8 cellular contexts compared by ENCODE assay signal in the genomic region with DNA sequence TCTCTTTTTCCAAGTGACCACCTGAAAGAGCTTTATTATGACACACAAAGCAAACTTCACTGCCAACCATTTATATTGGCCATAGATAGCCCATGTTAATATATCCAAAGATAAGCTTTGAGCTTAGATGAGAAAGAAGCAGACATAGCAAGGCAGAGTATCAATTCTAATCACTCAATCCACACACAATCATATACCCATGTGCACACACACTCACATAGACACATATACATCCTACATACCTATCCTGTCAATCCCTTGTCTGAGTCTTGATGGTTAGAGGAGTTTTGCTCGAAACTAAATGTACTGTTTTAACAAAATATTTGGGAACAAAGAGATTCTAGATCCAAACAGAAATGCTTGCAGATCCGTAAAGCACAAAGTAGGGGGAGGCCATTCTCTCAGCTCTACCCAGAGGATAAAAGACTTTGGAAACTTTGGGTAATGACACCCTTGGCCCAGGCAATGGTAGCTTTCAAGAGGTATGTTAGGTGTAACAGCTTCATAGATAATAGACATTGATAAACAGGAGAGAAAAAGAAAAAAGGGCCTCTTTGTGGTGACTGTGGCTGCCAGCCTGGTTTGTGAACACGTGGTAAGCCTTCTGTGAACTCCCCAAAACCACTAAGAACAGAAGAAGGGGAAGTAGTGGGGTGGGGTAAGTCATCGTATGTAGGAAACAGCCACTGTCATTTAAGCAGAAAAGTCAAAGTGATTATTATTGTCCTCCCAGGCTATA.
DNase-seq lines count a peak whose midpoint lies in the region; ATAC-seq and TF ChIP-seq lines count a peak whose summit lies in the region.

No MANE protein-coding gene starts in this region.

- ATAC-seq in GM19023 (IDR thresholded peaks at IDR 0.05; ENCODE audit: unreplicated experiment) = peak; percentile 94
- ATAC-seq in HG03025 (IDR thresholded peaks at IDR 0.05; ENCODE audit: low FRiP score, unreplicated experiment) = peak; percentile 97

- no peaks in the 10 kb centered on the region for H3K36me3 Mint-ChIP-seq in T-helper 1 cell treated with Interleukin-12 subunit alpha and Interleukin-12 subunit beta and Interleukin-4 antibody, amounts not matched to agents 30 μg/mL and 1 μg/mL, for 36 hours (ENCODE audit: low read depth)
- H3K36me3 Mint-ChIP-seq in immature natural killer cell (peaks cover 0 to 3% (median 3%) of the 10 kb centered on the region in 3 donors), glutamatergic neuron (ENCODE audit: unreplicated experiment) (no peaks in the 10 kb centered on the region)

- H3K9me3 Mint-ChIP-seq in T-helper 1 cell treated with Interleukin-12 subunit alpha and Interleukin-12 subunit beta and Interleukin-4 antibody, amounts not matched to agents 30 μg/mL and 1 μg/mL, for 36 hours = peaks cover 15% of the 10 kb centered on the region
- peaks cover 0 to 2% (median 0%) of the 10 kb centered on the region in 6 donors for H3K9me3 Mint-ChIP-seq in immature natural killer cell
- no peaks in the 10 kb centered on the region for H3K9me3 Mint-ChIP-seq in glutamatergic neuron (ENCODE audit: unreplicated experiment)

- no peak for TF ChIP-seq CTCF in glutamatergic neuron (IDR thresholded peaks at IDR 0.05; ENCODE audit: partially characterized antibody, unreplicated experiment)

- H3K4me1 Mint-ChIP-seq in T-helper 1 cell treated with Interleukin-12 subunit alpha and Interleukin-12 subunit beta and Interleukin-4 antibody, amounts not matched to agents 30 μg/mL and 1 μg/mL, for 36 hours (ENCODE audit: low read depth) = peaks cover 20% of the 10 kb centered on the region
- H3K4me1 Mint-ChIP-seq in immature natural killer cell (peaks cover 27 to 30% of the 10 kb centered on the region in 2 donors), glutamatergic neuron (ENCODE audit: low read depth, unreplicated experiment) (peaks cover 3% of the 10 kb centered on the region)

- peak overlapping the region; percentile 45 for H3K27ac Mint-ChIP-seq in T-helper 1 cell treated with Interleukin-12 subunit alpha and Interleukin-12 subunit beta and Interleukin-4 antibody, amounts not matched to agents 30 μg/mL and 1 μg/mL, for 36 hours
- H3K27ac Mint-ChIP-seq in immature natural killer cell (peak overlapping the region; percentile 11 to 69 (median 53)), glutamatergic neuron (ENCODE audit: unreplicated experiment) (no peak overlapping the region)

- H3K27me3 Mint-ChIP-seq in T-helper 1 cell treated with Interleukin-12 subunit alpha and Interleukin-12 subunit beta and Interleukin-4 antibody, amounts not matched to agents 30 μg/mL and 1 μg/mL, for 36 hours (ENCODE audit: low read depth) = peaks cover 56% of the 10 kb centered on the region
- H3K27me3 Mint-ChIP-seq in immature natural killer cell (ENCODE audit: low read depth in 3 of 3) (peaks cover 14 to 21% (median 17%) of the 10 kb centered on the region in 3 donors), glutamatergic neuron (ENCODE audit: unreplicated experiment) (no peaks in the 10 kb centered on the region)

- peak; percentile 51 to 67 (median 63) for DNase-seq in immature natural killer cell
- DNase-seq in NCI-H226 = no peak
- DNase-seq in glutamatergic neuron = no peak
- no peak for DNase-seq in SK-N-DZ (ENCODE audit: low spot score)
- DNase-seq in NCI-H1105 treated with DMSO at 0.1 percent for 48 hours (lab: John Stamatoyannopoulos, UW) = no peak

- H3K4me3 Mint-ChIP-seq in T-helper 1 cell treated with Interleukin-12 subunit alpha and Interleukin-12 subunit beta and Interleukin-4 antibody, amounts not matched to agents 30 μg/mL and 1 μg/mL, for 36 hours = peak overlapping the region; percentile 27
- H3K4me3 Mint-ChIP-seq in immature natural killer cell = peak overlapping the region; percentile 68 to 74 (median 72)
- no peak overlapping the region for H3K4me3 Mint-ChIP-seq in glutamatergic neuron (ENCODE audit: unreplicated experiment)

Comparison
In these comparisons a context has a peak if more than half of its experiments do, and no peak if none do; other contexts are left out.
1. DNase-seq: peak in immature natural killer cell (3 of 3); none in NCI-H226 (single experiment), glutamatergic neuron (single experiment), SK-N-DZ (single experiment) and NCI-H1105 treated with DMSO at 0.1 percent for 48 hours (single experiment).